In genomic region chr4:53925050-53925605, GRCh38 we compare ENCODE assay signal across 20 cellular contexts.
DNase-seq lines count a peak whose midpoint lies in the region; ATAC-seq, FAIRE-seq and TF ChIP-seq lines count a peak whose summit lies in the region.
"Had no signal": no experiment of that assay in that cellular context is flagged by ENCODE, and none has a peak within 500 bp of the region (broad histone marks: within the 10 kb centered on the region; RNA-seq: fewer than 3 reads in every experiment).

No MANE protein-coding gene starts in this region.

- CTCF ChIA-PET in A549 (lab: Yijun Ruan, JAX) (interaction anchor here (0.7 to 2.3 kb wide), 3 partner anchors 8 to 309 kb away, joined by 3 to 12 read pairs (median 4); no protein-coding TSS in a partner anchor), HEK293 (lab: Yijun Ruan, JAX) (interaction anchor here (1.3 to 1.6 kb wide), 3 partner anchors 9 to 309 kb away, joined by 3 to 4 read pairs (median 4); no protein-coding TSS in a partner anchor), mammary epithelial cell (lab: Charles Lee; ENCODE audit: low non-redundant PET) (no interaction called here)
- CTCF ChIA-PET in CD4-positive, alpha-beta memory T cell (lab: Charles Lee; ENCODE audit: partially characterized antibody) = interaction anchor here (9.6 to 10.8 kb wide), 2 partner anchors 293 to 308 kb away, joined by 188 to 258 read pairs; no protein-coding TSS in a partner anchor

- no peaks in the 10 kb centered on the region for H3K36me3 ChIP-seq in HEK293 (ENCODE audit: control insufficient read depth in 2 of 2, insufficient read depth in 1 of 2, low read length in 2 of 2)
- H3K36me3 ChIP-seq in mammary epithelial cell (ENCODE audit: insufficient read depth, low read length) = no peaks in the 10 kb centered on the region
- no peaks in the 10 kb centered on the region for H3K36me3 ChIP-seq in keratinocyte (ENCODE audit: control insufficient read depth in 2 of 2, extremely low read depth in 1 of 2, insufficient read depth in 2 of 2, low read length in 2 of 2)
- no peaks in the 10 kb centered on the region for H3K36me3 ChIP-seq in CD4-positive, alpha-beta memory T cell (ENCODE audit: insufficient read depth, low read length)
- H3K36me3 ChIP-seq: BLaER1 treated with 17β-estradiol and CSF1 and Interleukin-3, amounts not matched to agents 10 nM and 100 nM had no signal

- TF ChIP-seq RAD21 in A549 (conservative IDR thresholded peaks at IDR 0.05 in 1 of 2, IDR thresholded peaks at IDR 0.05 in 1 of 2) = no peak

- no peak for DNase-seq in A549 (ENCODE audit: low read depth in 1 of 2, low spot score in 1 of 2)
- peak; percentile 61 for DNase-seq in mammary epithelial cell
- no peak for DNase-seq in keratinocyte (ENCODE audit: low read depth, low spot score)
- DNase-seq in CD4-positive, alpha-beta memory T cell = no peak
- no peak for DNase-seq in T1000 (lab: John Stamatoyannopoulos, UW)
- no peak for DNase-seq in LoVo (ENCODE audit: low spot score)
- DNase-seq: CD8-positive, alpha-beta memory T cell; DMS79 treated with DMSO at 0.1 percent for 48 hours; H7; NCI-H1105 treated with DMSO at 0.1 percent for 48 hours; NCI-H1694; NCI-H2081 treated with DMSO at 0.1 percent for 48 hours; NCI-H510A; NCI-H774; SIG-M5 had no signal

- H2AFZ ChIP-seq in mammary epithelial cell (ENCODE audit: low read depth, low read length) (peak overlapping the region; percentile 59), keratinocyte (ENCODE audit: control insufficient read depth, low read length) (peak overlapping the region; percentile 16)

- no peaks in the 10 kb centered on the region for H3K27me3 Mint-ChIP-seq in CD4-positive, alpha-beta memory T cell

- in situ Hi-C loops in mammary epithelial cell (cut with MboI; ENCODE audit: low sequenced_read_pairs in 2 of 2) = no loop called here

- H3K4me3 Mint-ChIP-seq in CD4-positive, alpha-beta memory T cell = no peak overlapping the region
- H3K4me3 Mint-ChIP-seq: CD8-positive, alpha-beta memory T cell had no signal

- no peaks in the 10 kb centered on the region for H3K4me1 Mint-ChIP-seq in CD4-positive, alpha-beta memory T cell
- H3K4me1 Mint-ChIP-seq: CD8-positive, alpha-beta memory T cell; IgD-negative memory B cell had no signal

- TF ChIP-seq EP300 in A549 (IDR thresholded peaks at IDR 0.05) = no peak

- no peaks in the 10 kb centered on the region for H3K27me3 ChIP-seq in mammary epithelial cell (ENCODE audit: insufficient read depth, low read length)
- H3K27me3 ChIP-seq in keratinocyte (ENCODE audit: control insufficient read depth, extremely low read depth, insufficient read depth, low read length) = no peaks in the 10 kb centered on the region
- H3K27me3 ChIP-seq in CD4-positive, alpha-beta memory T cell (ENCODE audit: insufficient read depth, low read length) = no peaks in the 10 kb centered on the region
- H3K27me3 ChIP-seq: BLaER1 treated with 17β-estradiol and CSF1 and Interleukin-3, amounts not matched to agents 10 nM and 100 nM had no signal

- no TSS peak for BruUV-seq in mammary epithelial cell (replicated peaks; lab: Mats Ljungman, UMichigan)

- H3K27ac ChIP-seq in A549 = no peak overlapping the region
- H3K27ac ChIP-seq in HEK293 (ENCODE audit: extremely low read depth, low read depth, low read length) = no peak overlapping the region
- no peak overlapping the region for H3K27ac ChIP-seq in mammary epithelial cell (ENCODE audit: insufficient read depth, low read depth, low read length)
- H3K27ac ChIP-seq in keratinocyte (ENCODE audit: control insufficient read depth, insufficient read depth, low read length) = peak overlapping the region; percentile 9
- H3K27ac ChIP-seq in CD4-positive, alpha-beta memory T cell (ENCODE audit: low read depth, low read length) = no peak overlapping the region
- H3K27ac ChIP-seq: BLaER1 treated with 17β-estradiol and CSF1 and Interleukin-3, amounts not matched to agents 10 nM and 100 nM had no signal

- no peaks in the 10 kb centered on the region for H3K9me3 Mint-ChIP-seq in CD4-positive, alpha-beta memory T cell
- H3K9me3 Mint-ChIP-seq: CD8-positive, alpha-beta memory T cell; IgD-negative memory B cell had no signal

- peak overlapping the region in 1 of 7 donors; percentile 20 for H3K27ac Mint-ChIP-seq in CD4-positive, alpha-beta memory T cell
- H3K27ac Mint-ChIP-seq: CD8-positive, alpha-beta memory T cell; IgD-negative memory B cell had no signal

- H3K4me2 ChIP-seq in A549 (no peak overlapping the region), mammary epithelial cell (ENCODE audit: insufficient read depth, low read depth, low read length) (no peak overlapping the region), keratinocyte (ENCODE audit: control insufficient read depth, extremely low read depth, insufficient read depth, low read depth, low read length) (peak overlapping the region; percentile 42)
- H3K4me2 ChIP-seq: BLaER1 treated with 17β-estradiol and CSF1 and Interleukin-3, amounts not matched to agents 10 nM and 100 nM had no signal

- no peak overlapping the region for H3K9ac ChIP-seq in mammary epithelial cell (ENCODE audit: insufficient read depth, low read length)
- no peak overlapping the region for H3K9ac ChIP-seq in keratinocyte (ENCODE audit: control insufficient read depth, extremely low read depth, insufficient read depth, low read length)
- H3K9ac ChIP-seq: BLaER1 treated with 17β-estradiol and CSF1 and Interleukin-3, amounts not matched to agents 10 nM and 100 nM had no signal

- WGBS in A549 (ENCODE audit: missing lambda C conversion rate) = 85% methylated on average over 2 of the region's 2 CpGs
- WGBS in mammary epithelial cell (ENCODE audit: low coverage, missing lambda C conversion rate) = 51% methylated on average over 2 of the region's 2 CpGs

- no peak for TF ChIP-seq POLR2A in A549 (IDR thresholded peaks at IDR 0.05; ENCODE audit: low read length)

- intact Hi-C loops in mammary epithelial cell (cut with micrococcal nuclease) = loop anchor here (1.0 kb wide), 1 partner anchor 17 kb away; no protein-coding TSS in a partner anchor
- intact Hi-C loops in CD4-positive, alpha-beta memory T cell (cut with micrococcal nuclease) = no loop called here

- POLR2A ChIA-PET in A549 (lab: Yijun Ruan, JAX) (no interaction called here), HEK293 (lab: Yijun Ruan, JAX) (no interaction called here)
- POLR2A ChIA-PET in CD4-positive, alpha-beta memory T cell (lab: Charles Lee; ENCODE audit: partially characterized antibody) = no interaction called here

- H4K20me1 ChIP-seq in mammary epithelial cell (ENCODE audit: insufficient read depth, low read length) (no peaks in the 10 kb centered on the region), keratinocyte (ENCODE audit: control insufficient read depth, extremely low read depth, insufficient read depth, low read length) (no peaks in the 10 kb centered on the region)
- H4K20me1 ChIP-seq: BLaER1 treated with 17β-estradiol and CSF1 and Interleukin-3, amounts not matched to agents 10 nM and 100 nM had no signal

- ATAC-seq in A549 = no peak
- ATAC-seq: SK-N-SH treated with all-trans-retinoic acid at 6 μM for 48 hours had no signal

- TF ChIP-seq CTCF in A549 (IDR thresholded peaks at IDR 0.05) = no peak
- no peak for TF ChIP-seq CTCF in HEK293 (tag by site-specific recombination; IDR thresholded peaks at IDR 0.05)
- no peak for TF ChIP-seq CTCF in mammary epithelial cell (conservative IDR thresholded peaks at IDR 0.05 in 1 of 2, IDR thresholded peaks at IDR 0.05 in 1 of 2; ENCODE audit: extremely low read depth in 1 of 2, insufficient read depth in 1 of 2, low read depth in 1 of 2, low read length in 2 of 2)
- no peak for TF ChIP-seq CTCF in keratinocyte (optimal IDR thresholded peaks at IDR 0.05 in 1 of 3, IDR thresholded peaks at IDR 0.05 in 1 of 3, conservative IDR thresholded peaks at IDR 0.05 in 1 of 3; ENCODE audit: extremely low read depth in 1 of 3, insufficient read depth in 2 of 3, low read length in 3 of 3)

- H3K9me3 ChIP-seq in A549 (no peaks in the 10 kb centered on the region), HEK293 (ENCODE audit: control insufficient read depth, insufficient read depth, low read depth, low read length) (no peaks in the 10 kb centered on the region), mammary epithelial cell (replicated peaks; ENCODE audit: insufficient read depth, low read length) (no peaks in the 10 kb centered on the region), keratinocyte (ENCODE audit: control insufficient read depth, low read depth, low read length) (no peaks in the 10 kb centered on the region)
- H3K9me3 ChIP-seq in CD4-positive, alpha-beta memory T cell (ENCODE audit: control insufficient read depth in 1 of 2, low read length in 2 of 2) = no peaks in the 10 kb centered on the region
- H3K9me3 ChIP-seq: BLaER1 treated with 17β-estradiol and CSF1 and Interleukin-3, amounts not matched to agents 10 nM and 100 nM had no signal

- no peak for FAIRE-seq in A549 (lab: Jason Lieb, UNC)
- peak; percentile 75 for FAIRE-seq in keratinocyte (lab: Jason Lieb, UNC)
- FAIRE-seq: D721Med had no signal

- peaks cover 16% of the 10 kb centered on the region; the same call in 1 of the 3 replicates for H3K4me1 ChIP-seq in A549
- H3K4me1 ChIP-seq in HEK293 (ENCODE audit: control insufficient read depth, insufficient read depth, low read length) = peaks cover 3% of the 10 kb centered on the region; the same call in 1 of the 2 replicates
- H3K4me1 ChIP-seq in mammary epithelial cell (ENCODE audit: insufficient read depth, low read length) = peaks cover 30% of the 10 kb centered on the region
- peaks cover 24% of the 10 kb centered on the region for H3K4me1 ChIP-seq in keratinocyte (ENCODE audit: control insufficient read depth, extremely low read depth, insufficient read depth, low read length)
- no peaks in the 10 kb centered on the region for H3K4me1 ChIP-seq in CD4-positive, alpha-beta memory T cell (ENCODE audit: insufficient read depth, low read length)

- no peaks in the 10 kb centered on the region for H3K36me3 Mint-ChIP-seq in CD4-positive, alpha-beta memory T cell
- H3K36me3 Mint-ChIP-seq: CD8-positive, alpha-beta memory T cell; IgD-negative memory B cell had no signal

- no peaks in the 10 kb centered on the region for H3K9me1 ChIP-seq in keratinocyte (ENCODE audit: control insufficient read depth, extremely low read depth, insufficient read depth, low read length)

- H3K79me2 ChIP-seq in mammary epithelial cell (ENCODE audit: insufficient read depth, low read length) = no peaks in the 10 kb centered on the region
- H3K79me2 ChIP-seq in keratinocyte (ENCODE audit: control insufficient read depth, insufficient read depth, low read length) = no peaks in the 10 kb centered on the region

- no peak overlapping the region for H3K4me3 ChIP-seq in A549
- no peak overlapping the region for H3K4me3 ChIP-seq in HEK293 (ENCODE audit: low read depth, low read length)
- no peak overlapping the region for H3K4me3 ChIP-seq in mammary epithelial cell (replicated peaks in 1 of 3; ENCODE audit: insufficient read depth in 1 of 3, low read depth in 2 of 3, low read length in 3 of 3)
- no peak overlapping the region for H3K4me3 ChIP-seq in keratinocyte (ENCODE audit: control insufficient read depth in 2 of 3, extremely low read depth in 1 of 3, insufficient read depth in 2 of 3, low read depth in 1 of 3, low read length in 3 of 3)
- H3K4me3 ChIP-seq in CD4-positive, alpha-beta memory T cell (ENCODE audit: low read length in 2 of 2) = no peak overlapping the region
- H3K4me3 ChIP-seq: BLaER1 treated with 17β-estradiol and CSF1 and Interleukin-3, amounts not matched to agents 10 nM and 100 nM had no signal

- dilution Hi-C loops in mammary epithelial cell (cut with HindIII; ENCODE audit: low sequenced_read_pairs) = no loop called here
- dilution Hi-C loops in keratinocyte (cut with MboI; ENCODE audit: extremely low pct_ligation_motif_present, low sequenced_read_pairs) = loop anchor here (25.0 kb wide), 1 partner anchor 287 kb away; no protein-coding TSS in a partner anchor
